ENCODE assay signal across 8 cellular contexts in the genomic region with DNA sequence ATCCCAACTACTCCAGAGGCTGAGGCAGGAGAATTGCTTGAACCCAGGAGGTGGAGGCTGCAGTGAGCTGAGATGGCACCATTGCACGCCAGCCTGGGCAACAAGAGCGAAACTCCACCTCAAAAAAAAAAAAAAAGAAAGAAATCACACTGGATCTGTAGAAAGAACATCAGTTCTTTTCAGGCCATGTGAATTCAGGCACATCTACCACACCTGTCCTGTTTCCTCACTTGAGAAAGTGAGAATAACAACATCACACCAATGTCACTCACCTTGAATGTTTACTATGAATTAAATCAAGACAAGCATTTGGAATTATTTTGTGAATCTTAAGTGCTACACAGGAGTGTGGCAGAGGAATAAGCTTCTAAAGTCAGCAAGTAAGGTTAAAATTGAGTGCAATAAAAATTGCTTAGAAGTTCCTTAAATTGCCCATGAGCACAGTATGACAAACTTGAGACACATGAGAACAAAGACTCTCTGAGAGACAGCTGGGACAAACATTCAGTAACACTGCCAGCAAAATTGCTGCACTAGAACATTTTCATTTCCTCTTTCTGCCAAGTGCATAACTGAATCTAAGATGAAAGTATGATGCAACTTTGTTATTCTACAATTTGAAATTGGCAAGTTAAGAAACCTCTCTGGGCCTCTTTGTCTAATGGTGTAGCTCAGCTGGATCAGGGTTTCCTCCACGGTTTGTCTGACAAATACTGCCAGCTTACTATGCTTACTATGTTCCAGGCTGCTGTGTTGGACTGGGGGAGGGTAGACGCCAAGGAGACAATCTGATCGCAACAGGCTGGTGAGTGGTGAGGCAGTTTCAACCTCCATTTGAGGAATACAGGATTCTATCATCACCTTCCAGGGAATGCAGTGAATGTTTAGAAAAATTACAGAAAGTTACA. TPM values are rescaled to one million over a fixed set of nuclear protein-coding genes. Genes with fewer than 3 reads are reported as not detected.
DNase-seq lines count a peak whose midpoint lies in the region; ATAC-seq, FAIRE-seq and TF ChIP-seq lines count a peak whose summit lies in the region.

No MANE protein-coding gene starts in this region.

- peak overlapping the region; percentile 98 for H3K4me3 ChIP-seq in GM12878
- H3K4me3 ChIP-seq in kidney epithelial cell (ENCODE audit: low read depth, low read length): peak overlapping the region; percentile 6

- peak; percentile 75 for TF ChIP-seq POLR2A in GM12878 (IDR thresholded peaks at IDR 0.05; ENCODE audit: low read depth, low read length)

- H3K27me3 ChIP-seq in GM12878 (replicated peaks in 1 of 2; ENCODE audit: control insufficient read depth in 2 of 2, insufficient read depth in 2 of 2, low read length in 1 of 2) (no peaks in the 10 kb centered on the region), kidney epithelial cell (ENCODE audit: control insufficient read depth, insufficient read depth, low read length) (no peaks in the 10 kb centered on the region)

- in situ Hi-C loops in Caki2 (cut with HindIII; ENCODE audit: low pct_unique_long_range_greater_than_20kb, low sequenced_read_pairs) (no loop called here), GM12878 (cut with MboI) (no loop called here)

- WGBS in GM12878 (ENCODE audit: insufficient coverage, insufficient replicate concordance, low lambda C conversion rate, missing lambda C conversion rate): 0% methylated on average over 3 of the region's 5 CpGs

- no peaks in the 10 kb centered on the region; a peak in 1 of 4 replicates for H3K36me3 ChIP-seq in GM12878 (ENCODE audit: control insufficient read depth in 2 of 2, insufficient read depth in 2 of 2, low read length in 1 of 2)
- no peaks in the 10 kb centered on the region for H3K36me3 ChIP-seq in kidney epithelial cell (ENCODE audit: control insufficient read depth, insufficient read depth, low read length)

- no peaks in the 10 kb centered on the region; the same call in 2 of the 3 replicates for H3K9me3 ChIP-seq in GM12878 (replicated peaks; ENCODE audit: control insufficient read depth, insufficient read depth, low read length)

- peak in 1 of 2 experiments; percentile 88; a peak in 3 of 4 replicates for TF ChIP-seq EP300 in GM12878 (IDR thresholded peaks at IDR 0.05; ENCODE audit: borderline replicate concordance in 1 of 2, control insufficient read depth in 1 of 2, low read depth in 2 of 2, low read length in 2 of 2)

- FAIRE-seq in GM12878 (lab: Jason Lieb, UNC): peak; percentile 89

- TF ChIP-seq CTCF in GM12878 (IDR thresholded peaks at IDR 0.05 in 2 of 3, conservative IDR thresholded peaks at IDR 0.05 in 1 of 3; ENCODE audit: control insufficient read depth in 2 of 3, extremely low read depth in 1 of 3, insufficient read depth in 1 of 3, low read depth in 3 of 3, low read length in 3 of 3): no peak
- TF ChIP-seq CTCF in kidney epithelial cell (IDR thresholded peaks at IDR 0.05; ENCODE audit: insufficient read depth, low read length, poor library complexity, severe bottlenecking): no peak

- peak overlapping the region; percentile 78 for H3K27ac ChIP-seq in GM12878 (ENCODE audit: control insufficient read depth, insufficient read depth)

- no TSS peak for BruUV-seq in GM12878 (replicated peaks; lab: Mats Ljungman, UMichigan)

- TF ChIP-seq RAD21 in GM12878 (IDR thresholded peaks at IDR 0.05; ENCODE audit: insufficient read depth, low read depth, low read length): no peak

- no peaks in the 10 kb centered on the region for H4K20me1 ChIP-seq in GM12878 (ENCODE audit: control insufficient read depth, insufficient read depth)

- H3K4me2 ChIP-seq in GM12878 (ENCODE audit: control insufficient read depth, insufficient read depth): peak overlapping the region; percentile 79

- CTCF ChIA-PET in GM12878 (lab: Yijun Ruan, JAX): interaction anchor here (0.9 to 2.1 kb wide), 9 partner anchors 18 to 188 kb away, joined by 3 to 12 read pairs (median 3); partner anchors contain the start of gene CD274

- POLR2A ChIA-PET in GM12878 (lab: Charles Lee): interaction anchor here (0.6 to 3.0 kb wide), 19 partner anchors 18 to 376 kb away, joined by 3 to 19 read pairs (median 3); partner anchors contain the start of genes CD274 and PLGRKT

- H3K79me2 ChIP-seq in GM12878 (ENCODE audit: control insufficient read depth, insufficient read depth, low read length): peaks cover 77% of the 10 kb centered on the region

- peak; percentile 38 for ATAC-seq in GM19397 (IDR thresholded peaks at IDR 0.05; ENCODE audit: unreplicated experiment)
- ATAC-seq in HG03457 (IDR thresholded peaks at IDR 0.05; ENCODE audit: unreplicated experiment): peak; percentile 41
- peak; percentile 51 for ATAC-seq in GM12878

- SMC1A ChIA-PET in GM12878 (lab: Charles Lee; ENCODE audit: uncharacterized antibody, unreplicated experiment): interaction anchor here (0.6 to 3.4 kb wide), 26 partner anchors 8 to 865 kb away, joined by 3 to 26 read pairs (median 5); partner anchors contain the start of genes CD274 and PDCD1LG2

- DNase-seq in Caki2 (ENCODE audit: low read depth) (peak; percentile 45), SIG-M5 treated with dmso at 0.1 percent for 504 hours (lab: John Stamatoyannopoulos, UW; ENCODE audit: unreplicated experiment) (peak; percentile 97), GM12878 (ENCODE audit: low read depth, low spot score) (peak; percentile 94), kidney epithelial cell (ENCODE audit: low read depth) (peak; percentile 35), D341Med (ENCODE audit: low spot score) (no peak)
- peak; percentile 39 for DNase-seq in stimulated activated CD4-positive, alpha-beta T cell treated with anti-CD3 and anti-CD28 coated beads, Interleukin-4, amount 100 ng/mL, for 1 hour

- peaks cover 28% of the 10 kb centered on the region for H3K4me1 ChIP-seq in GM12878 (ENCODE audit: control insufficient read depth, insufficient read depth, low read length)

- no peak overlapping the region for H2AFZ ChIP-seq in GM12878 (ENCODE audit: control insufficient read depth, low read depth, low read length)

- H3K9ac ChIP-seq in GM12878 (ENCODE audit: control insufficient read depth, insufficient read depth, low read length): peak overlapping the region; percentile 64

- intact Hi-C loops in GM12878 (cut with micrococcal nuclease; ENCODE audit: unreplicated experiment): loop anchor here (2.0 to 5.0 kb wide), 2 partner anchors 36 to 205 kb away; partner anchors contain the start of gene ERMP1

- RAD21 ChIA-PET in GM12878 (lab: Charles Lee; ENCODE audit: unreplicated experiment): interaction anchor here (0.6 to 4.2 kb wide), 19 partner anchors 7 to 321 kb away, joined by 3 to 52 read pairs (median 5); partner anchors contain the start of genes CD274 and ERMP1

TF ChIP-seq in GM12878, 131 proteins besides CTCF, POLR2A, EP300 and RAD21 (continues in another document):
- peak; percentile 21 for TF ChIP-seq KLF5 (IDR thresholded peaks at IDR 0.05; ENCODE audit: partially characterized antibody)
- TF ChIP-seq PAX8 (IDR thresholded peaks at IDR 0.05): peak; percentile 49; the same call in 1 of the 2 replicates
- peak; percentile 60 for TF ChIP-seq BCL3 (IDR thresholded peaks at IDR 0.05; ENCODE audit: borderline replicate concordance, insufficient read depth, low read depth, low read length, poor library complexity, severe bottlenecking)
- TF ChIP-seq SUZ12 (IDR thresholded peaks at IDR 0.05; ENCODE audit: unreplicated experiment): no peak
- 0 out of 2 replicates have a peak, but pooled peaks have one; percentile 58 for TF ChIP-seq JUND (IDR thresholded peaks at IDR 0.05; ENCODE audit: low read depth, low read length)
- peak; percentile 59 to 70; a peak in 3 of 4 replicates for TF ChIP-seq IKZF2 (IDR thresholded peaks at IDR 0.05)
- no peak for TF ChIP-seq RBBP5 (conservative IDR thresholded peaks at IDR 0.05)

RNA-seq across cellular contexts. Expression of gene RIC1, which starts 1.9 kb away (rescaled TPM):
- total RNA-seq in Caki2 (2014; rRNA removed; shearing (Covaris generic); ENCODE audit: low replicate concordance): 7.4 TPM in 2 replicates
- total RNA-seq in GM12878 (2013; cell fraction: nucleolus; rRNA removed): 271 and 292 TPM in 2 replicates
- 42.9 and 45.1 TPM in 2 replicates for total RNA-seq in GM12878 (2014; rRNA removed)
- 38.0 and 43.0 TPM in 2 replicates for total RNA-seq in GM12878 (2014; rRNA removed; fragmentation: Illumina TruSeq; extraction: Trizol)
- 32.3 and 33.8 TPM in 2 replicates for total RNA-seq in GM12878 (2021)
- polyA plus RNA-seq in GM12878 (2011; ENCODE audit: low read depth): 14.7 TPM
- polyA plus RNA-seq in GM12878 (2011; rRNA removed): 59.8 and 70.1 TPM in 2 replicates
- polyA plus RNA-seq in GM12878 (2011; cell fraction: cytosol; rRNA removed): 41.9 and 45.6 TPM in 2 replicates
- 113 and 151 TPM in 2 replicates for polyA plus RNA-seq in GM12878 (2011; cell fraction: nucleus; rRNA removed)
- 17.9 and 22.3 TPM in 2 replicates for polyA plus RNA-seq in GM12878 (2012)
- polyA plus RNA-seq in GM12878 (2014; fragmentation: Illumina TruSeq; extraction: Trizol): 34.6 and 36.9 TPM in 2 replicates
- 1 to 10 TPM; 6.2 to 7.1 TPM for polyA plus RNA-seq in GM12878 (2014; fragmentation: Nextera tagmentation; extraction: Ambion mirVana)
- 28.0 and 32.8 TPM in 2 replicates for polyA plus RNA-seq in GM12878 (2014; rRNA removed)
- 10 to 100 TPM; 17.8 to 18.9 TPM for polyA plus RNA-seq in GM12878 (2016; fragmentation: Nextera tagmentation; extraction: Ambion mirVana)
- polyA minus RNA-seq in GM12878 (2011; rRNA and poly(A)+ RNA removed): 158 and 166 TPM in 2 replicates
- 30.1 and 36.8 TPM in 2 replicates for polyA minus RNA-seq in GM12878 (2011; cell fraction: cytosol; rRNA and poly(A)+ RNA removed)
- polyA minus RNA-seq in GM12878 (2011; cell fraction: nucleus; rRNA and poly(A)+ RNA removed): 156 and 211 TPM in 2 replicates
- 15.7 and 16.8 TPM in 2 replicates for total RNA-seq in kidney epithelial cell
